Comparison of ENCODE assay signal across 2 cellular contexts in genomic region chr12:98582093-98582492, GRCh38.
TF ChIP-seq lines count a peak whose summit lies in the region.

No MANE protein-coding gene starts in this region.

TF ChIP-seq in HCT116, 20 proteins besides CTCF, POLR2A, EP300 and RAD21 (continued from another document):
- TF ChIP-seq REST (IDR thresholded peaks at IDR 0.05; ENCODE audit: low read depth) (no peak), JUND (IDR thresholded peaks at IDR 0.05) (no peak), YY1 (IDR thresholded peaks at IDR 0.05; ENCODE audit: extremely low read depth, insufficient replicate concordance, low read depth, low read length) (no peak), POLR2AphosphoS5 (IDR thresholded peaks at IDR 0.05; ENCODE audit: low read depth, low read length) (no peak), MAX (IDR thresholded peaks at IDR 0.05) (no peak), CBX3 (IDR thresholded peaks at IDR 0.05; ENCODE audit: low read depth) (no peak)
TF ChIP-seq in HCT116: peak in this region for 0.

TF ChIP-seq in SK-N-SH, 30 proteins besides CTCF, POLR2A, EP300 and RAD21 (continued from another document):
- TF ChIP-seq ZBTB33 (IDR thresholded peaks at IDR 0.05; ENCODE audit: borderline replicate concordance, low read depth) (no peak), FOXJ3 (CRISPR knock-in tag; IDR thresholded peaks at IDR 0.05) (no peak), NRF1 (IDR thresholded peaks at IDR 0.05; ENCODE audit: low read depth, low read length) (no peak), SMC3 (IDR thresholded peaks at IDR 0.05; ENCODE audit: low read depth, low read length) (no peak), GABPA (IDR thresholded peaks at IDR 0.05; ENCODE audit: low read depth) (no peak)
